Comparison of ENCODE assay signal across 8 cellular contexts in genomic region chr10:73743905-73744689, GRCh38. TPM values are rescaled to one million over a fixed set of nuclear protein-coding genes. Genes with fewer than 3 reads are reported as not detected.
DNase-seq lines count a peak whose midpoint lies in the region; TF ChIP-seq lines count a peak whose summit lies in the region.

Gene SEC24C, plus strand, starts transcription at chr10:73744372. Its CDS starts 2,461 bp downstream, at chr10:73746833.

- H3K27me3 Mint-ChIP-seq in HFFc6 (ENCODE audit: insufficient read depth), result peaks cover 6% of the 10 kb centered on the region

- H3K9ac ChIP-seq in SK-N-SH, result peak within 1 kb of the TSS; percentile 91

- H3K27ac ChIP-seq in SK-N-SH (ENCODE audit: low read depth in 2 of 2, low read length in 1 of 2), result peak within 1 kb of the TSS; percentile 91

- 2% methylated on average over 33 of the region's 37 CpGs for WGBS in SK-N-SH (ENCODE audit: low lambda C conversion rate)

- H3K4me2 ChIP-seq in SK-N-SH, result peak within 1 kb of the TSS; percentile 74

- H3K79me2 ChIP-seq in SK-N-SH (ENCODE audit: insufficient read depth), result peaks cover 66% of the 10 kb centered on the region

- POLR2A ChIA-PET in SK-N-SH (lab: Yijun Ruan, JAX), result interaction anchor here (1.0 to 4.9 kb wide), 6 partner anchors 11 to 96 kb away, joined by 3 to 29 read pairs (median 7); a partner anchor contains a TSS

- CTCF ChIA-PET in SK-N-SH (lab: Yijun Ruan, JAX), result interaction anchor here (0.6 to 1.0 kb wide), 5 partner anchors 14 to 1998 kb away, joined by 3 read pairs; partner anchors contain the start of gene ZSWIM8

- peaks cover 34% of the 10 kb centered on the region for H3K4me1 Mint-ChIP-seq in HFFc6 (ENCODE audit: low read depth)

- no peaks in the 10 kb centered on the region for H3F3A ChIP-seq in SK-N-SH (replicated peaks; ENCODE audit: insufficient read depth)

- TF ChIP-seq RAD21 in SK-N-SH (IDR thresholded peaks at IDR 0.05; ENCODE audit: low read length), result no peak

- peak in 1 of 2 experiments; percentile 10; a peak in 1 of 4 replicates for TF ChIP-seq EP300 in SK-N-SH (IDR thresholded peaks at IDR 0.05; ENCODE audit: borderline replicate concordance in 1 of 2, low read depth in 1 of 2, low read length in 1 of 2)

- no peak; the same call in 1 of the 2 replicates for TF ChIP-seq CTCF in HFFc6 (IDR thresholded peaks at IDR 0.05)
- 0 out of 2 replicates have a peak, but pooled peaks have one; percentile 8 for TF ChIP-seq CTCF in SK-N-SH (IDR thresholded peaks at IDR 0.05)

- H3K9me3 Mint-ChIP-seq in HFFc6, result no peaks in the 10 kb centered on the region

- DNase-seq in GM03348 (ENCODE audit: low spot score) (peak; percentile 97), HFFc6 (peak; percentile 94), NCI-H1048 (lab: John Stamatoyannopoulos, UW) (peak; percentile 93), SK-N-SH (peak; percentile 93), germinal center (ENCODE audit: low spot score) (peak; percentile 94), non-pigmented ciliary epithelial cell (ENCODE audit: low read depth) (peak; percentile 78), superior temporal gyrus (ENCODE audit: extremely low spot score) (peak; percentile 98)
- DNase-seq in activated naive CD4-positive, alpha-beta T cell treated with anti-CD3 and anti-CD28 coated beads, Interleukin-2, amount 50 U/mL, for 16 hours, result peak; percentile 94

- peak within 1 kb of the TSS; percentile 100 for H3K27ac Mint-ChIP-seq in HFFc6

- H3K27me3 ChIP-seq in SK-N-SH (ENCODE audit: insufficient read depth), result no peaks in the 10 kb centered on the region

- H3K9me2 ChIP-seq in SK-N-SH, result no peaks in the 10 kb centered on the region

- H3K4me1 ChIP-seq in SK-N-SH (ENCODE audit: control insufficient read depth in 1 of 2, insufficient read depth in 2 of 2, low read depth in 1 of 2, low read length in 1 of 2), result peaks cover 0 to 9% of the 10 kb centered on the region in 2 experiments; a peak in 2 of 4 replicates

- H3K36me3 ChIP-seq in SK-N-SH (replicated peaks in 1 of 2; ENCODE audit: control insufficient read depth in 1 of 2, insufficient read depth in 2 of 2, low read length in 1 of 2), result peaks cover 14 to 25% of the 10 kb centered on the region in 2 experiments

- H3K4me3 Mint-ChIP-seq in HFFc6, result peak within 1 kb of the TSS; percentile 98

- H4K20me1 ChIP-seq in SK-N-SH (ENCODE audit: insufficient read depth), result no peaks in the 10 kb centered on the region; the same call in 1 of the 2 replicates

- H2AFZ ChIP-seq in SK-N-SH (ENCODE audit: low read depth), result peak within 1 kb of the TSS; percentile 77

- peak within 1 kb of the TSS; percentile 77 to 90 for H3K4me3 ChIP-seq in SK-N-SH (ENCODE audit: low read depth in 2 of 2, low read length in 1 of 2)

- H3K36me3 Mint-ChIP-seq in HFFc6 (ENCODE audit: low read depth), result peaks cover 24% of the 10 kb centered on the region

- no peaks in the 10 kb centered on the region for H3K9me3 ChIP-seq in SK-N-SH

TF ChIP-seq in SK-N-SH, 30 proteins besides CTCF, POLR2A, EP300 and RAD21 (continues in another document):
- TF ChIP-seq NRF1 (IDR thresholded peaks at IDR 0.05; ENCODE audit: low read depth, low read length) (peak; percentile 86), RFX5 (IDR thresholded peaks at IDR 0.05; ENCODE audit: low read length) (no peak), YY1 (IDR thresholded peaks at IDR 0.05; ENCODE audit: low read depth) (peak; percentile 95), EZH2phosphoT487 (IDR thresholded peaks at IDR 0.05; ENCODE audit: borderline replicate concordance, low read depth) (no peak), GATA2 (CRISPR knock-in tag; IDR thresholded peaks at IDR 0.05) (no peak), TAF1 (IDR thresholded peaks at IDR 0.05; ENCODE audit: borderline replicate concordance, low read depth, low read length) (peak; percentile 93), TEAD4 (IDR thresholded peaks at IDR 0.05; ENCODE audit: borderline replicate concordance, insufficient read depth) (no peak), JUND (IDR thresholded peaks at IDR 0.05) (no peak), MAX (IDR thresholded peaks at IDR 0.05; ENCODE audit: low read depth) (peak; percentile 64; the same call in 1 of the 2 replicates), FOXM1 (IDR thresholded peaks at IDR 0.05; ENCODE audit: low read depth) (no peak), SIN3A (IDR thresholded peaks at IDR 0.05; ENCODE audit: borderline replicate concordance, low read depth, low read length) (peak; percentile 50; the same call in 1 of the 2 replicates), RCOR1 (IDR thresholded peaks at IDR 0.05; ENCODE audit: low read length) (peak; percentile 12; the same call in 1 of the 2 replicates), PBX3 (IDR thresholded peaks at IDR 0.05) (peak; percentile 3; the same call in 1 of the 2 replicates), CHD2 (IDR thresholded peaks at IDR 0.05; ENCODE audit: low read length, partially characterized antibody) (peak; percentile 67), USF2 (IDR thresholded peaks at IDR 0.05; ENCODE audit: borderline replicate concordance, low read depth, low read length) (no peak), POLR2AphosphoS5 (IDR thresholded peaks at IDR 0.05; ENCODE audit: low read depth, low read length) (peak; percentile 90), RXRA (IDR thresholded peaks at IDR 0.05; ENCODE audit: borderline replicate concordance, low read depth) (no peak), MEF2A (IDR thresholded peaks at IDR 0.05; ENCODE audit: borderline replicate concordance, low read depth) (no peak)
- TF ChIP-seq, protein P1, sequence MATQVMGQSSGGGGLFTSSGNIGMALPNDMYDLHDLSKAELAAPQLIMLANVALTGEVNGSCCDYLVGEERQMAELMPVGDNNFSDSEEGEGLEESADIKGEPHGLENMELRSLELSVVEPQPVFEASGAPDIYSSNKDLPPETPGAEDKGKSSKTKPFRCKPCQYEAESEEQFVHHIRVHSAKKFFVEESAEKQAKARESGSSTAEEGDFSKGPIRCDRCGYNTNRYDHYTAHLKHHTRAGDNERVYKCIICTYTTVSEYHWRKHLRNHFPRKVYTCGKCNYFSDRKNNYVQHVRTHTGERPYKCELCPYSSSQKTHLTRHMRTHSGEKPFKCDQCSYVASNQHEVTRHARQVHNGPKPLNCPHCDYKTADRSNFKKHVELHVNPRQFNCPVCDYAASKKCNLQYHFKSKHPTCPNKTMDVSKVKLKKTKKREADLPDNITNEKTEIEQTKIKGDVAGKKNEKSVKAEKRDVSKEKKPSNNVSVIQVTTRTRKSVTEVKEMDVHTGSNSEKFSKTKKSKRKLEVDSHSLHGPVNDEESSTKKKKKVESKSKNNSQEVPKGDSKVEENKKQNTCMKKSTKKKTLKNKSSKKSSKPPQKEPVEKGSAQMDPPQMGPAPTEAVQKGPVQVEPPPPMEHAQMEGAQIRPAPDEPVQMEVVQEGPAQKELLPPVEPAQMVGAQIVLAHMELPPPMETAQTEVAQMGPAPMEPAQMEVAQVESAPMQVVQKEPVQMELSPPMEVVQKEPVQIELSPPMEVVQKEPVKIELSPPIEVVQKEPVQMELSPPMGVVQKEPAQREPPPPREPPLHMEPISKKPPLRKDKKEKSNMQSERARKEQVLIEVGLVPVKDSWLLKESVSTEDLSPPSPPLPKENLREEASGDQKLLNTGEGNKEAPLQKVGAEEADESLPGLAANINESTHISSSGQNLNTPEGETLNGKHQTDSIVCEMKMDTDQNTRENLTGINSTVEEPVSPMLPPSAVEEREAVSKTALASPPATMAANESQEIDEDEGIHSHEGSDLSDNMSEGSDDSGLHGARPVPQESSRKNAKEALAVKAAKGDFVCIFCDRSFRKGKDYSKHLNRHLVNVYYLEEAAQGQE (IDR thresholded peaks at IDR 0.05; ENCODE audit: low read depth, low read length), result peak; percentile 6; the same call in 1 of the 2 replicates
- TF ChIP-seq, protein P2, sequence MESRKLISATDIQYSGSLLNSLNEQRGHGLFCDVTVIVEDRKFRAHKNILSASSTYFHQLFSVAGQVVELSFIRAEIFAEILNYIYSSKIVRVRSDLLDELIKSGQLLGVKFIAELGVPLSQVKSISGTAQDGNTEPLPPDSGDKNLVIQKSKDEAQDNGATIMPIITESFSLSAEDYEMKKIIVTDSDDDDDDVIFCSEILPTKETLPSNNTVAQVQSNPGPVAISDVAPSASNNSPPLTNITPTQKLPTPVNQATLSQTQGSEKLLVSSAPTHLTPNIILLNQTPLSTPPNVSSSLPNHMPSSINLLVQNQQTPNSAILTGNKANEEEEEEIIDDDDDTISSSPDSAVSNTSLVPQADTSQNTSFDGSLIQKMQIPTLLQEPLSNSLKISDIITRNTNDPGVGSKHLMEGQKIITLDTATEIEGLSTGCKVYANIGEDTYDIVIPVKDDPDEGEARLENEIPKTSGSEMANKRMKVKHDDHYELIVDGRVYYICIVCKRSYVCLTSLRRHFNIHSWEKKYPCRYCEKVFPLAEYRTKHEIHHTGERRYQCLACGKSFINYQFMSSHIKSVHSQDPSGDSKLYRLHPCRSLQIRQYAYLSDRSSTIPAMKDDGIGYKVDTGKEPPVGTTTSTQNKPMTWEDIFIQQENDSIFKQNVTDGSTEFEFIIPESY (IDR thresholded peaks at IDR 0.05; ENCODE audit: borderline replicate concordance, low read depth), result no peak; the same call in 1 of the 2 replicates

RNA-seq across cellular contexts. Expression of gene SEC24C, which starts in this region (rescaled TPM):
- 100 to 1,000 TPM in 1 of 6 experiments, 10 to 100 TPM in 5; 90.8 to 108 (median 97.7) TPM for total RNA-seq in HFFc6 (2021; fragmentation: NEBNext Ultra II Directional; extraction: Animal tissue kit (Norgen Biotek cat#: 25700))
- 73.6 and 99.2 TPM in 2 replicates for polyA plus RNA-seq in SK-N-SH (2012; rRNA removed)
- polyA plus RNA-seq in SK-N-SH (2012; cell fraction: cytosol; rRNA removed), result 41.4 and 52.7 TPM in 2 replicates
- 160 and 238 TPM in 2 replicates for polyA plus RNA-seq in SK-N-SH (2012; cell fraction: nucleus; rRNA removed)

Comparison
In these comparisons a context has a peak if more than half of its experiments do, and no peak if none do; other contexts are left out.
1. Peak in every context shown above with its lines: DNase-seq, H3K4me3 ChIP-seq and H3K27ac ChIP-seq.